ENCODE assay signal across 14 cellular contexts in the genomic region with DNA sequence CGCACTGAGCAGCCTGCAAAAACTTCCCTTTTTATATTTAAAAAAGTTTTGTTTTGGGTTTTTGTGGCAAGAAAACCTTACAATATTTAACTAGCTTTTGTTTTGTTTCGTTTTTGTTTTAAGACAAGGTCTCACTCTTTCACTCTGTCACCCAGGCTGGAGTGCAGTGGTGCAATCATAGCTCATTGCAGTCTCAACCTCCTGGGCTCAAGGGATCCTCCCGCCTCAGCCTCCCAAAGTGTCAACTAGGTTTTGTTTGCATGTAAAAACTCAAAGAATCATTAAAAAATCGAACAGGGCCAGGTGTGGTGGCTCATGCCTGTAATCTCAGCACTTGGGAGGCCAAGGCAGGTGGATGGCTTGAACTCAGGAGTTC.
DNase-seq lines count a peak whose midpoint lies in the region; TF ChIP-seq lines count a peak whose summit lies in the region.
"Had no signal": no experiment of that assay in that cellular context is flagged by ENCODE, and none has a peak within 500 bp of the region (broad histone marks: within the 10 kb centered on the region; RNA-seq: fewer than 3 reads in every experiment).

No MANE protein-coding gene starts in this region.

- H3K4me3 ChIP-seq in colonic mucosa (no peak overlapping the region), stomach (peak overlapping the region in 1 of 4 donors; percentile 9), left ventricle myocardium inferior (no peak overlapping the region)

- no peaks in the 10 kb centered on the region for H3K9me3 Mint-ChIP-seq in Calu3 (ENCODE audit: low read depth, unreplicated experiment)
- H3K9me3 Mint-ChIP-seq: CD4-positive, alpha-beta memory T cell had no signal

- H3K4me1 Mint-ChIP-seq in Calu3 (ENCODE audit: low read depth, unreplicated experiment): no peaks in the 10 kb centered on the region
- H3K4me1 Mint-ChIP-seq: CD4-positive, alpha-beta memory T cell had no signal

- H3K27me3 Mint-ChIP-seq in Calu3 (ENCODE audit: unreplicated experiment): no peaks in the 10 kb centered on the region

- WGBS in stomach, 5 donors: 31 to 48% (median 45%) methylated on average over 4 of the region's 4 CpGs

- CTCF ChIA-PET in Calu3 (lab: Charles Lee): interaction anchor here (1.3 kb wide), 1 partner anchor 10 kb away, joined by 8 read pairs; no protein-coding TSS in a partner anchor

- no TSS peak for BruUV-seq in Calu3 (replicated peaks; lab: Mats Ljungman, UMichigan)

- no peak for TF ChIP-seq CTCF in Calu3 (IDR thresholded peaks at IDR 0.05; ENCODE audit: unreplicated experiment)
- no peak for TF ChIP-seq CTCF in colonic mucosa (IDR thresholded peaks at IDR 0.05)
- no peak for TF ChIP-seq CTCF in stomach (IDR thresholded peaks at IDR 0.05)
- TF ChIP-seq CTCF in left ventricle myocardium inferior (IDR thresholded peaks at IDR 0.05; ENCODE audit: borderline replicate concordance): no peak

- H3K9ac ChIP-seq in colonic mucosa (ENCODE audit: low read depth in 2 of 2, low read length in 2 of 2): no peak overlapping the region

- H3K27ac Mint-ChIP-seq in Calu3 (ENCODE audit: unreplicated experiment): no peak overlapping the region
- H3K27ac Mint-ChIP-seq: CD4-positive, alpha-beta memory T cell had no signal

- H3K36me3 Mint-ChIP-seq in Calu3 (ENCODE audit: insufficient read depth, unreplicated experiment): no peaks in the 10 kb centered on the region
- H3K36me3 Mint-ChIP-seq: CD4-positive, alpha-beta memory T cell had no signal

- H3K27me3 ChIP-seq in colonic mucosa (no peaks in the 10 kb centered on the region), stomach (no peaks in the 10 kb centered on the region), left ventricle myocardium inferior (ENCODE audit: low read depth) (no peaks in the 10 kb centered on the region)
- H3K27me3 ChIP-seq: BE2C had no signal

- TF ChIP-seq EP300 in stomach (IDR thresholded peaks at IDR 0.05): no peak

- no peak for TF ChIP-seq POLR2A in stomach (IDR thresholded peaks at IDR 0.05)

- H3K36me3 ChIP-seq in colonic mucosa: no peaks in the 10 kb centered on the region
- no peaks in the 10 kb centered on the region for H3K36me3 ChIP-seq in stomach
- H3K36me3 ChIP-seq in left ventricle myocardium inferior: no peaks in the 10 kb centered on the region
- H3K36me3 ChIP-seq: BE2C had no signal

- H3K27ac ChIP-seq in colonic mucosa (peak overlapping the region; percentile 74), stomach (peak overlapping the region; percentile 54 to 77 (median 71)), left ventricle myocardium inferior (replicated peaks) (no peak overlapping the region)
- H3K27ac ChIP-seq: C4-2B had no signal

- intact Hi-C loops in Calu3 (cut with micrococcal nuclease; ENCODE audit: unreplicated experiment): no loop called here
- intact Hi-C loops in colonic mucosa (cut with DNase I): no loop called here
- intact Hi-C loops in stomach (cut with DNase I; ENCODE audit: low total_unique reads): no loop called here
- intact Hi-C loops in left ventricle myocardium inferior (cut with micrococcal nuclease): no loop called here

- H3K4me1 ChIP-seq in colonic mucosa (peaks cover 4% of the 10 kb centered on the region), stomach (peaks cover 0 to 4% (median 2%) of the 10 kb centered on the region in 4 donors), left ventricle myocardium inferior (no peaks in the 10 kb centered on the region)
- H3K4me1 ChIP-seq: BE2C had no signal

- H3K4me3 Mint-ChIP-seq in Calu3 (ENCODE audit: low read depth, unreplicated experiment): peak overlapping the region; percentile 67
- H3K4me3 Mint-ChIP-seq: CD4-positive, alpha-beta memory T cell had no signal

- DNase-seq in Calu3 (no peak), MV-4-11 (lab: John Stamatoyannopoulos, UW) (peak; percentile 24), colonic mucosa (peak; percentile 29), stomach (no peak), NCI-H1417 treated with DMSO at 0.1 percent for 48 hours (lab: John Stamatoyannopoulos, UW) (no peak), NCI-H446 (lab: John Stamatoyannopoulos, UW) (no peak), left ventricle myocardium inferior (no peak)
- DNase-seq: BE2C; CD4-positive, alpha-beta memory T cell; COR-L47; DND-41; GDM1; HCEC 1CT had no signal

- H3K9me3 ChIP-seq in colonic mucosa (no peaks in the 10 kb centered on the region), stomach (no peaks in the 10 kb centered on the region), left ventricle myocardium inferior (replicated peaks) (no peaks in the 10 kb centered on the region)
- H3K9me3 ChIP-seq: BE2C had no signal

Comparison
In these comparisons a context has a peak if more than half of its experiments do, and no peak if none do; other contexts are left out.
1. DNase-seq: peak in MV-4-11 (single experiment) and colonic mucosa (single experiment); none in Calu3 (single experiment), stomach (single experiment), NCI-H1417 treated with DMSO at 0.1 percent for 48 hours (single experiment), NCI-H446 (0 of 2) and left ventricle myocardium inferior (single experiment).